29 cellular contexts compared by ENCODE assay signal in the genomic region with DNA sequence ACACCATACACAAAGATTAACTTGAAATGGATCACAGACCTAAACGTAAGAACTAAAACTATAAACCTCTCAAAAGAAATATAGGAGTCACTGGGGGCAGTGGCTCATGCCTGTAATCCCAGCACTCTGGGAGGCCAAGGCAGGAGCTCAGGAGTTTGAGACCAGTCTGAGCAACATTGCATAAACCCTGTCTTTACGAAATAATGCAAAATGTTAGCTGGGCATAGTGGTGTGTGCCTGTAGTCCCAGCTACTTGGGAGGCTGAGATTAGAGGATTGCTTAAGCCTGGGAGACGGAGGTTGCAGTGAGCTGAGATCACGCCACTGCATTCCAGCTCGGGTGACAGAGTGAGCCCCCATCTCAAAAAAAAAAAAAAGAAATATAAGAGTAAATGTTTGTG. TPM values are rescaled to one million over a fixed set of nuclear protein-coding genes. Genes with fewer than 3 reads are reported as not detected.
DNase-seq lines count a peak whose midpoint lies in the region; TF ChIP-seq lines count a peak whose summit lies in the region.
"Had no signal": no experiment of that assay in that cellular context is flagged by ENCODE, and none has a peak within 500 bp of the region (broad histone marks: within the 10 kb centered on the region; RNA-seq: fewer than 3 reads in every experiment).

No MANE protein-coding gene starts in this region.

- TF ChIP-seq CTCF in HEK293 (tag by site-specific recombination; IDR thresholded peaks at IDR 0.05): no peak

- H3K4me2 ChIP-seq in trophoblast cell (ENCODE audit: low read length): no peak overlapping the region
- H3K4me2 ChIP-seq: A549; BLaER1; BLaER1 treated with 17β-estradiol and CSF1 and Interleukin-3, amounts not matched to agents 10 nM and 100 nM had no signal

- no peaks in the 10 kb centered on the region for H3K79me1 ChIP-seq in trophoblast cell (ENCODE audit: low read length)

- H3K27ac ChIP-seq in HEK293 (ENCODE audit: extremely low read depth, low read depth, low read length) (no peak overlapping the region), trophoblast cell (ENCODE audit: low read depth, low read length) (no peak overlapping the region)
- H3K27ac ChIP-seq: 22Rv1; A549; BLaER1; BLaER1 treated with 17β-estradiol and CSF1 and Interleukin-3, amounts not matched to agents 10 nM and 100 nM; C4-2B had no signal

- no peak overlapping the region for H2BK120ac ChIP-seq in trophoblast cell (ENCODE audit: insufficient read depth, low read length, poor library complexity)

- H3K9me3 ChIP-seq in HEK293 (ENCODE audit: control insufficient read depth, insufficient read depth, low read depth, low read length) (no peaks in the 10 kb centered on the region), trophoblast cell (ENCODE audit: insufficient read depth, low read depth, low read length) (no peaks in the 10 kb centered on the region)
- H3K9me3 ChIP-seq: A549; BE2C; BLaER1; BLaER1 treated with 17β-estradiol and CSF1 and Interleukin-3, amounts not matched to agents 10 nM and 100 nM; Caco-2 had no signal

- no peak overlapping the region for H3K23ac ChIP-seq in trophoblast cell (ENCODE audit: low read length)

- WGBS in trophoblast cell (ENCODE audit: extremely low coverage, insufficient coverage, insufficient read length): no CpG with 5 or more reads among the region's 5 CpGs

- H3K4me1 ChIP-seq in HEK293 (ENCODE audit: control insufficient read depth, insufficient read depth, low read length): peaks cover 6% of the 10 kb centered on the region
- no peaks in the 10 kb centered on the region for H3K4me1 ChIP-seq in trophoblast cell (ENCODE audit: control insufficient read depth in 1 of 2, insufficient read depth in 2 of 2, low read length in 2 of 2)
- H3K4me1 ChIP-seq: A549; BE2C; BLaER1; BLaER1 treated with 17β-estradiol and CSF1 and Interleukin-3, amounts not matched to agents 10 nM and 100 nM; Caco-2 had no signal

- no peak overlapping the region for H3K4me3 ChIP-seq in HEK293 (ENCODE audit: low read depth, low read length)
- no peak overlapping the region for H3K4me3 ChIP-seq in trophoblast cell (ENCODE audit: low read depth, low read length)
- H3K4me3 ChIP-seq: A549; BLaER1; BLaER1 treated with 17β-estradiol and CSF1 and Interleukin-3, amounts not matched to agents 10 nM and 100 nM had no signal

- DNase-seq in trophoblast cell (peak; percentile 54 to 55), pons (ENCODE audit: low spot score) (no peak), AG08395 (ENCODE audit: low spot score) (no peak)
- DNase-seq: 8988T; ACHN; AML-193; BE2C; C1 segment of cervical spinal cord; Caco-2; Calu3; CD4-positive, alpha-beta memory T cell; CD4-positive, alpha-beta T cell; CD4-positive, CD25-positive, alpha-beta regulatory T cell; CD8-positive, alpha-beta memory T cell; CD8-positive, alpha-beta T cell; COR-L47; DMS 273 treated with DMSO at 0.1 percent for 48 hours; DMS153; DMS53; DMS79; DMS79 treated with DMSO at 0.1 percent for 48 hours; DND-41; EL had no signal

- no peaks in the 10 kb centered on the region for H3K79me2 ChIP-seq in trophoblast cell (ENCODE audit: control insufficient read depth, insufficient read depth, low read length, poor library complexity)

- no peak overlapping the region for H2BK5ac ChIP-seq in trophoblast cell (ENCODE audit: low read depth, low read length, poor library complexity)

- POLR2A ChIA-PET in HEK293 (lab: Yijun Ruan, JAX): no interaction called here

- CTCF ChIA-PET in HEK293 (lab: Yijun Ruan, JAX): interaction anchor here (1.0 kb wide), 1 partner anchor 24 kb away, joined by 4 read pairs; no protein-coding TSS in a partner anchor

- no peak overlapping the region for H4K91ac ChIP-seq in trophoblast cell (ENCODE audit: low read depth, low read length)

- H2AK5ac ChIP-seq in trophoblast cell (ENCODE audit: low read length): no peak overlapping the region

- H2AFZ ChIP-seq in trophoblast cell (ENCODE audit: insufficient read depth, low read length, poor library complexity): no peak overlapping the region

- H3K14ac ChIP-seq in trophoblast cell (ENCODE audit: low read length): no peak overlapping the region

- no peak overlapping the region for H4K8ac ChIP-seq in trophoblast cell (ENCODE audit: low read depth, low read length)

- no peaks in the 10 kb centered on the region for H3K36me3 ChIP-seq in HEK293 (ENCODE audit: control insufficient read depth in 2 of 2, insufficient read depth in 1 of 2, low read length in 2 of 2)
- no peaks in the 10 kb centered on the region for H3K36me3 ChIP-seq in trophoblast cell (ENCODE audit: control insufficient read depth in 1 of 2, insufficient read depth in 2 of 2, low read length in 2 of 2)
- H3K36me3 ChIP-seq: BE2C; BLaER1; BLaER1 treated with 17β-estradiol and CSF1 and Interleukin-3, amounts not matched to agents 10 nM and 100 nM had no signal

- no peak overlapping the region for H2BK12ac ChIP-seq in trophoblast cell (ENCODE audit: low read length)

- H3K18ac ChIP-seq in trophoblast cell (ENCODE audit: low read length): no peak overlapping the region

- no peaks in the 10 kb centered on the region for H3K27me3 ChIP-seq in trophoblast cell (ENCODE audit: insufficient read depth, low read length)
- H3K27me3 ChIP-seq: BE2C; BLaER1; BLaER1 treated with 17β-estradiol and CSF1 and Interleukin-3, amounts not matched to agents 10 nM and 100 nM had no signal

- no peak overlapping the region for H3K4ac ChIP-seq in trophoblast cell (ENCODE audit: low read depth, low read length)

- H3K9ac ChIP-seq in trophoblast cell (ENCODE audit: low read length): no peak overlapping the region
- H3K9ac ChIP-seq: BLaER1; BLaER1 treated with 17β-estradiol and CSF1 and Interleukin-3, amounts not matched to agents 10 nM and 100 nM had no signal

- no peak overlapping the region for H4K12ac ChIP-seq in trophoblast cell (ENCODE audit: low read depth, low read length)

TF ChIP-seq in HEK293, 187 proteins besides CTCF, POLR2A, EP300 and RAD21:
- TF ChIP-seq GLIS1 (tag by site-specific recombination; IDR thresholded peaks at IDR 0.05) (0 out of 2 replicates have a peak, but pooled peaks have one; percentile 20), ZNF623 (tag by site-specific recombination; IDR thresholded peaks at IDR 0.05) (no peak)

RNA-seq across cellular contexts. Expression of a gene that starts 46.7 kb away (rescaled TPM):
- polyA plus RNA-seq in trophoblast cell (2013): 248 and 260 TPM in 2 replicates

Comparison
In these comparisons a context has a peak if more than half of its experiments do, and no peak if none do; other contexts are left out.
1. DNase-seq: peak in trophoblast cell (2 of 2); none in pons (single experiment) and AG08395 (single experiment).